1 cellular context compared by ENCODE assay signal in genomic region chr17:47099987-47100711, GRCh38.
A peak's percentile ranks its signal among the peaks of the same experiment; 100 is the strongest.
TF ChIP-seq lines count a peak whose summit lies in the region.

No MANE protein-coding gene starts in this region.

TF ChIP-seq in K562, 482 proteins besides CTCF, POLR2A, EP300 and RAD21 (continued from another document and continues in another):
- TF ChIP-seq CEBPZ (IDR thresholded peaks at IDR 0.05; ENCODE audit: borderline replicate concordance, low read depth, low read length): peak; percentile 26; the same call in 1 of the 2 replicates
- no peak for TF ChIP-seq SNIP1 (IDR thresholded peaks at IDR 0.05; ENCODE audit: low read depth)
- TF ChIP-seq ZNF212 (CRISPR knock-in tag; IDR thresholded peaks at IDR 0.05): no peak
- no peak for TF ChIP-seq FOXJ2 (tag; IDR thresholded peaks at IDR 0.05)
- TF ChIP-seq SMARCC2 (IDR thresholded peaks at IDR 0.05; ENCODE audit: low read depth): no peak
- no peak for TF ChIP-seq NR2C2 (CRISPR knock-in tag; IDR thresholded peaks at IDR 0.05)
- TF ChIP-seq NR2C2 (tag; IDR thresholded peaks at IDR 0.05): no peak
- peak; percentile 71 for TF ChIP-seq PBX2 (CRISPR knock-in tag; IDR thresholded peaks at IDR 0.05; ENCODE audit: low read depth)
- peak; percentile 91 for TF ChIP-seq PBX2 (tag; conservative IDR thresholded peaks at IDR 0.05; ENCODE audit: low read depth)
- TF ChIP-seq PML (IDR thresholded peaks at IDR 0.05; ENCODE audit: low read length): no peak
- TF ChIP-seq GABPB1 (CRISPR knock-in tag; IDR thresholded peaks at IDR 0.05): no peak
- no peak for TF ChIP-seq ELK1 (CRISPR knock-in tag; IDR thresholded peaks at IDR 0.05)
- TF ChIP-seq CBX8 (IDR thresholded peaks at IDR 0.05; ENCODE audit: borderline replicate concordance, extremely low read depth, low read depth, low read length, poor library complexity, severe bottlenecking): no peak
- no peak for TF ChIP-seq SNAPC5 (CRISPR knock-in tag; IDR thresholded peaks at IDR 0.05)
- no peak for TF ChIP-seq ZNF511 (CRISPR knock-in tag; IDR thresholded peaks at IDR 0.05)
- no peak for TF ChIP-seq ZBTB5 (IDR thresholded peaks at IDR 0.05)
- TF ChIP-seq MAX (CRISPR knock-in tag; IDR thresholded peaks at IDR 0.05): 0 out of 2 replicates have a peak, but pooled peaks have one; percentile 20
- no peak for TF ChIP-seq ELK3 (CRISPR knock-in tag; IDR thresholded peaks at IDR 0.05)
- TF ChIP-seq MAFK (IDR thresholded peaks at IDR 0.05; ENCODE audit: low read length): no peak
- no peak for TF ChIP-seq CHCHD3 (CRISPR knock-in tag; IDR thresholded peaks at IDR 0.05)
- TF ChIP-seq ERF (CRISPR knock-in tag; IDR thresholded peaks at IDR 0.05): peak; percentile 61; the same call in 1 of the 2 replicates
- no peak for TF ChIP-seq NFXL1 (CRISPR knock-in tag; IDR thresholded peaks at IDR 0.05)
- TF ChIP-seq L3MBTL2 (IDR thresholded peaks at IDR 0.05): peak; percentile 18; the same call in 1 of the 2 replicates
- no peak for TF ChIP-seq ZBTB8A (IDR thresholded peaks at IDR 0.05; ENCODE audit: partially characterized antibody)
- no peak for TF ChIP-seq SMARCA4 (IDR thresholded peaks at IDR 0.05)
- no peak for TF ChIP-seq SMAD1 (IDR thresholded peaks at IDR 0.05; ENCODE audit: low read depth, low read length, partially characterized antibody)
- TF ChIP-seq REST (CRISPR knock-in tag; IDR thresholded peaks at IDR 0.05; ENCODE audit: low read depth): no peak
- TF ChIP-seq TEAD1 (CRISPR knock-in tag; IDR thresholded peaks at IDR 0.05): no peak; a peak in 1 of 4 replicates
- TF ChIP-seq HOXB6 (CRISPR knock-in tag; IDR thresholded peaks at IDR 0.05; ENCODE audit: borderline replicate concordance): no peak
- no peak for TF ChIP-seq TRIM24 (IDR thresholded peaks at IDR 0.05)
- no peak for TF ChIP-seq ZNF121 (CRISPR knock-in tag; conservative IDR thresholded peaks at IDR 0.05)
- no peak for TF ChIP-seq KAT7 (CRISPR knock-in tag; IDR thresholded peaks at IDR 0.05; ENCODE audit: borderline replicate concordance)
- TF ChIP-seq FIP1L1 (IDR thresholded peaks at IDR 0.05; ENCODE audit: low read depth, low read length, poor library complexity, severe bottlenecking): peak; percentile 49
- TF ChIP-seq ZNF398 (CRISPR knock-in tag; IDR thresholded peaks at IDR 0.05): no peak
- no peak for TF ChIP-seq ZFP91 (CRISPR knock-in tag; IDR thresholded peaks at IDR 0.05)
- no peak for TF ChIP-seq ZNF436 (CRISPR knock-in tag; IDR thresholded peaks at IDR 0.05)
- TF ChIP-seq SOX6 (IDR thresholded peaks at IDR 0.05): no peak
- no peak for TF ChIP-seq RBBP5 (IDR thresholded peaks at IDR 0.05; ENCODE audit: borderline replicate concordance, insufficient read depth, low read length, poor library complexity, severe bottlenecking)
